1 cellular context compared by ENCODE assay signal in genomic region chr1:220235462-220235861, GRCh38.
TF ChIP-seq lines count a peak whose summit lies in the region.

No MANE protein-coding gene starts in this region.

TF ChIP-seq in GM23338, 12 proteins besides CTCF, POLR2A, EP300 and RAD21:
- TF ChIP-seq REST (IDR thresholded peaks at IDR 0.05; ENCODE audit: unreplicated experiment) (no peak), ZNF114 (CRISPR knock-in tag; IDR thresholded peaks at IDR 0.05) (no peak), EZH2phosphoT487 (IDR thresholded peaks at IDR 0.05; ENCODE audit: unreplicated experiment) (no peak), ZNF462 (CRISPR knock-in tag; IDR thresholded peaks at IDR 0.05) (no peak), ZNF331 (CRISPR knock-in tag; IDR thresholded peaks at IDR 0.05; ENCODE audit: low read depth) (no peak), EZH2 (IDR thresholded peaks at IDR 0.05; ENCODE audit: low read depth, unreplicated experiment) (no peak)
- TF ChIP-seq, protein P1, sequence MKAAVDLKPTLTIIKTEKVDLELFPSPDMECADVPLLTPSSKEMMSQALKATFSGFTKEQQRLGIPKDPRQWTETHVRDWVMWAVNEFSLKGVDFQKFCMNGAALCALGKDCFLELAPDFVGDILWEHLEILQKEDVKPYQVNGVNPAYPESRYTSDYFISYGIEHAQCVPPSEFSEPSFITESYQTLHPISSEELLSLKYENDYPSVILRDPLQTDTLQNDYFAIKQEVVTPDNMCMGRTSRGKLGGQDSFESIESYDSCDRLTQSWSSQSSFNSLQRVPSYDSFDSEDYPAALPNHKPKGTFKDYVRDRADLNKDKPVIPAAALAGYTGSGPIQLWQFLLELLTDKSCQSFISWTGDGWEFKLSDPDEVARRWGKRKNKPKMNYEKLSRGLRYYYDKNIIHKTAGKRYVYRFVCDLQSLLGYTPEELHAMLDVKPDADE (IDR thresholded peaks at IDR 0.05), result no peak
